ENCODE assay signal across 13 cellular contexts in genomic region chr13:40251343-40252032, GRCh38.
A peak's percentile ranks its signal among the peaks of the same experiment; 100 is the strongest.
DNase-seq lines count a peak whose midpoint lies in the region; ATAC-seq and TF ChIP-seq lines count a peak whose summit lies in the region.
"Had no signal": no experiment of that assay in that cellular context is flagged by ENCODE, and none has a peak within 500 bp of the region (broad histone marks: within the 10 kb centered on the region; RNA-seq: fewer than 3 reads in every experiment).

No MANE protein-coding gene starts in this region.

- peak overlapping the region; percentile 41 to 80 for H3K27ac ChIP-seq in right atrium auricular region

- peaks cover 18% of the 10 kb centered on the region for H3K4me1 Mint-ChIP-seq in activated naive CD8-positive, alpha-beta T cell treated with anti-CD3 and anti-CD28 coated beads, Interleukin-2, amount 10 ng/mL, durations not matched to agents 7 days and 5 days
- H3K4me1 Mint-ChIP-seq in T-helper 17 cell, result peaks cover 4% of the 10 kb centered on the region

- peak; percentile 30 for ATAC-seq in Right ventricle myocardium inferior
- ATAC-seq in activated naive CD8-positive, alpha-beta T cell treated with anti-CD3 and anti-CD28 coated beads, Interleukin-2, amount 10 ng/mL, durations not matched to agents 7 days and 5 days (ENCODE audit: low read depth), result peak; percentile 86
- ATAC-seq in GM21529 (IDR thresholded peaks at IDR 0.05; ENCODE audit: unreplicated experiment), result no peak
- no peak for ATAC-seq in T-helper 17 cell
- ATAC-seq: naive thymus-derived CD8-positive, alpha-beta T cell had no signal

- DNase-seq in Right ventricle myocardium inferior (ENCODE audit: missing footprints) (no peak), cardiac septum (ENCODE audit: low spot score) (no peak), right atrium auricular region (ENCODE audit: low spot score) (no peak), NCI-H345 treated with DMSO at 0.1 percent for 48 hours (lab: John Stamatoyannopoulos, UW; ENCODE audit: unreplicated experiment) (no peak), NCI-H446 treated with DMSO at 0.1 percent for 48 hours (lab: John Stamatoyannopoulos, UW) (no peak), T-helper 17 cell (no peak)
- DNase-seq in activated naive CD8-positive, alpha-beta T cell treated with anti-CD3 and anti-CD28 coated beads, Interleukin-2, amount 10 ng/mL, durations not matched to agents 7 days and 5 days, result no peak
- DNase-seq: cortex of kidney, GDM1, NCI-H2227 treated with DMSO at 0.1 percent for 48 hours, spleen had no signal

- POLR2A ChIA-PET in activated naive CD8-positive, alpha-beta T cell treated with anti-CD3 and anti-CD28 coated beads, Interleukin-2, amount 10 ng/mL, durations not matched to agents 7 days and 5 days (lab: Charles Lee), result interaction anchor here (0.6 to 1.3 kb wide), 3 partner anchors 64 to 1503 kb away, joined by 3 read pairs; no protein-coding TSS in a partner anchor

- peaks cover 0 to 3% of the 10 kb centered on the region in 2 donors for H3K4me1 ChIP-seq in right atrium auricular region

- peaks cover 15% of the 10 kb centered on the region for H3K36me3 Mint-ChIP-seq in activated naive CD8-positive, alpha-beta T cell treated with anti-CD3 and anti-CD28 coated beads, Interleukin-2, amount 10 ng/mL, durations not matched to agents 7 days and 5 days
- no peaks in the 10 kb centered on the region for H3K36me3 Mint-ChIP-seq in T-helper 17 cell (ENCODE audit: low read depth)

- no peaks in the 10 kb centered on the region for H3K27me3 ChIP-seq in right atrium auricular region
- H3K27me3 ChIP-seq: spleen had no signal

- peaks cover 17% of the 10 kb centered on the region for H3K9me3 Mint-ChIP-seq in activated naive CD8-positive, alpha-beta T cell treated with anti-CD3 and anti-CD28 coated beads, Interleukin-2, amount 10 ng/mL, durations not matched to agents 7 days and 5 days

- peak overlapping the region; percentile 70 for H3K27ac Mint-ChIP-seq in activated naive CD8-positive, alpha-beta T cell treated with anti-CD3 and anti-CD28 coated beads, Interleukin-2, amount 10 ng/mL, durations not matched to agents 7 days and 5 days
- no peak overlapping the region for H3K27ac Mint-ChIP-seq in T-helper 17 cell

- TF ChIP-seq CTCF in right atrium auricular region (IDR thresholded peaks at IDR 0.05), result no peak

- no peaks in the 10 kb centered on the region for H3K36me3 ChIP-seq in right atrium auricular region
- H3K36me3 ChIP-seq: spleen had no signal

- H3K4me3 ChIP-seq in right atrium auricular region, result no peak overlapping the region
- H3K4me3 ChIP-seq: spleen had no signal

- H3K4me3 Mint-ChIP-seq in activated naive CD8-positive, alpha-beta T cell treated with anti-CD3 and anti-CD28 coated beads, Interleukin-2, amount 10 ng/mL, durations not matched to agents 7 days and 5 days, result no peak overlapping the region
- H3K4me3 Mint-ChIP-seq in T-helper 17 cell, result no peak overlapping the region

- H3K9me3 ChIP-seq in right atrium auricular region (peaks cover 0 to 7% of the 10 kb centered on the region in 2 donors), T-helper 17 cell (ENCODE audit: control insufficient read depth, low read length, poor library complexity, severe bottlenecking) (no peaks in the 10 kb centered on the region)

- intact Hi-C loops in Right ventricle myocardium inferior (cut with DNase I) (no loop called here), cardiac septum (cut with DNase I) (no loop called here)

- H3K27me3 Mint-ChIP-seq in activated naive CD8-positive, alpha-beta T cell treated with anti-CD3 and anti-CD28 coated beads, Interleukin-2, amount 10 ng/mL, durations not matched to agents 7 days and 5 days, result no peaks in the 10 kb centered on the region
- no peaks in the 10 kb centered on the region for H3K27me3 Mint-ChIP-seq in T-helper 17 cell
- H3K27me3 Mint-ChIP-seq: naive thymus-derived CD8-positive, alpha-beta T cell had no signal

Comparison
In these comparisons a context has a peak if more than half of its experiments do, and no peak if none do; other contexts are left out.
1. ATAC-seq: peak in Right ventricle myocardium inferior (single experiment) and activated naive CD8-positive, alpha-beta T cell treated with anti-CD3 and anti-CD28 coated beads, Interleukin-2, amount 10 ng/mL, durations not matched to agents 7 days and 5 days (single experiment); none in GM21529 (single experiment) and T-helper 17 cell (single experiment).